In genomic region chr19:16559896-16560295, GRCh38 we compare ENCODE assay signal across 2 cellular contexts.
TF ChIP-seq lines count a peak whose summit lies in the region.

No MANE protein-coding gene starts in this region.

TF ChIP-seq in GM23338, 12 proteins besides CTCF, POLR2A, EP300 and RAD21:
- TF ChIP-seq POLR2AphosphoS5 (IDR thresholded peaks at IDR 0.05; ENCODE audit: low read depth) (no peak), NANOG (IDR thresholded peaks at IDR 0.05; ENCODE audit: borderline replicate concordance) (no peak), ZNF462 (CRISPR knock-in tag; IDR thresholded peaks at IDR 0.05) (no peak), STAT1 (IDR thresholded peaks at IDR 0.05; ENCODE audit: unreplicated experiment) (no peak), EZH2phosphoT487 (IDR thresholded peaks at IDR 0.05; ENCODE audit: unreplicated experiment) (no peak), CREB1 (CRISPR knock-in tag; IDR thresholded peaks at IDR 0.05; ENCODE audit: low read depth) (no peak)
TF ChIP-seq in GM23338: peak in this region for 0.

TF ChIP-seq in GM12878, 131 proteins besides CTCF, POLR2A, EP300 and RAD21:
- TF ChIP-seq CUX1 (IDR thresholded peaks at IDR 0.05; ENCODE audit: insufficient replicate concordance, low read depth, low read length) (no peak), EZH2 (IDR thresholded peaks at IDR 0.05; ENCODE audit: borderline replicate concordance, control insufficient read depth, low read depth, low read length) (no peak), HDAC6 (IDR thresholded peaks at IDR 0.05; ENCODE audit: unreplicated experiment) (no peak), MTA3 (IDR thresholded peaks at IDR 0.05; ENCODE audit: borderline replicate concordance, low read length) (no peak)
